In the genomic region with DNA sequence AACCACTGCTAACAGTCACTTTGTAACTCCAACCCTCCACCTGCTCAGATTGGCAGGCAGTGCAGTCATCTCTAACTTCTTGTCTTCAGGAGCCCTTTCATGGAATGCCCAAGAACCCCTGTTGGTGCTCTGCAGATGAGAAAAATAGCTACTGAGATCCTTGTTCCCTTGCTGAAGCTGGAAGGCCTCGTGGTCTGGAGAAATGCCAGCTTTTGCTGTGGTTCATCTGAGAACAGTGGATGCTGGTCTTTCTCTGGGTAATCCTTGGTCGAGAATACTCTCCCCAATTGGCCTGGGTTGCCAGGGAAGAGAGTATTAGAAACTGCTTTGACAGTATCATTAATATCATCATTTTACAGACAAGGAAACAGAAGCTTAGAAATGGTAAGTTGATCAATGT, we compare ENCODE assay signal across 13 cellular contexts. TPM values are rescaled to one million over a fixed set of nuclear protein-coding genes. Genes with fewer than 3 reads are reported as not detected.
A peak's percentile ranks its signal among the peaks of the same experiment; 100 is the strongest.
DNase-seq lines count a peak whose midpoint lies in the region; ATAC-seq and TF ChIP-seq lines count a peak whose summit lies in the region.
"Had no signal": no experiment of that assay in that cellular context is flagged by ENCODE, and none has a peak within 500 bp of the region (broad histone marks: within the 10 kb centered on the region; RNA-seq: fewer than 3 reads in every experiment).

No MANE protein-coding gene starts in this region.

- no peak overlapping the region for H2BK120ac ChIP-seq in mesendoderm (ENCODE audit: low read depth, low read length)

- no peak overlapping the region for H3K4ac ChIP-seq in mesendoderm (ENCODE audit: low read depth, low read length)

- H3K4me2 ChIP-seq in mesendoderm (ENCODE audit: low read length) = no peak overlapping the region

- peaks cover 36% of the 10 kb centered on the region for H3K4me1 Mint-ChIP-seq in MCF 10A (ENCODE audit: insufficient read depth, unreplicated experiment)
- H3K4me1 Mint-ChIP-seq in activated T-cell treated with anti-CD3 and anti-CD28 coated beads, Interleukin-2, amount 50 U/mL, for 4 hours (ENCODE audit: low read depth) = peaks cover 4% of the 10 kb centered on the region

- no peak overlapping the region for H3K18ac ChIP-seq in mesendoderm (ENCODE audit: low read length)

- no peaks in the 10 kb centered on the region for H3K79me1 ChIP-seq in mesendoderm (ENCODE audit: low read length)

- H3K4me3 Mint-ChIP-seq in MCF 10A (ENCODE audit: unreplicated experiment) = no peak overlapping the region
- no peak overlapping the region for H3K4me3 Mint-ChIP-seq in activated T-cell treated with anti-CD3 and anti-CD28 coated beads, Interleukin-2, amount 50 U/mL, for 4 hours
- H3K4me3 Mint-ChIP-seq: central memory CD8-positive, alpha-beta T cell had no signal

- H3K9me3 ChIP-seq in breast epithelium (no peaks in the 10 kb centered on the region), tibial artery (no peaks in the 10 kb centered on the region)
- H3K9me3 ChIP-seq: SJSA1, tibial nerve had no signal

- no CpG with 5 or more reads among the region's 2 CpGs for WGBS in mesendoderm (ENCODE audit: extremely low coverage, insufficient coverage, low lambda C conversion rate)

- H3K4me1 ChIP-seq in breast epithelium = no peaks in the 10 kb centered on the region
- H3K4me1 ChIP-seq in tibial artery = peaks cover 0 to 33% (median 17%) of the 10 kb centered on the region in 4 donors
- H3K4me1 ChIP-seq in mesendoderm (ENCODE audit: control insufficient read depth, low read depth, low read length) = no peaks in the 10 kb centered on the region
- H3K4me1 ChIP-seq: SJSA1 had no signal

- peak overlapping the region; percentile 8 for H3K27ac Mint-ChIP-seq in MCF 10A (ENCODE audit: low read depth, unreplicated experiment)

- H4K8ac ChIP-seq in mesendoderm (ENCODE audit: low read depth, low read length) = no peak overlapping the region

- H3K27ac ChIP-seq in breast epithelium (no peak overlapping the region), tibial artery (peak overlapping the region; percentile 55 to 78), mesendoderm (ENCODE audit: low read depth, low read length) (no peak overlapping the region)
- H3K27ac ChIP-seq: SJSA1 had no signal

- no peaks in the 10 kb centered on the region for H3K79me2 ChIP-seq in mesendoderm (ENCODE audit: control insufficient read depth, insufficient read depth, low read length)

- intact Hi-C loops in MCF 10A (cut with micrococcal nuclease) (no loop called here), breast epithelium (cut with DNase I; ENCODE audit: low total_unique reads) (no loop called here), head of caudate nucleus (cut with DNase I) (no loop called here), tibial artery (cut with DNase I; ENCODE audit: low total_unique reads) (no loop called here)

- H2BK5ac ChIP-seq in mesendoderm (ENCODE audit: low read length) = no peak overlapping the region

- no peak overlapping the region for H4K5ac ChIP-seq in mesendoderm (ENCODE audit: low read length)

- CTCF ChIA-PET in MCF 10A (lab: Yijun Ruan, JAX) = interaction anchor here (0.5 to 4.6 kb wide), 3 partner anchors 13 to 1595 kb away, joined by 3 to 42 read pairs (median 3); no protein-coding TSS in a partner anchor

- in situ Hi-C loops in astrocyte of the cerebellum (cut with HindIII; ENCODE audit: low sequenced_read_pairs) = no loop called here

- POLR2A ChIA-PET in MCF 10A (lab: Yijun Ruan, JAX) = interaction anchor here (1.2 to 2.4 kb wide), 3 partner anchors 12 to 1359 kb away, joined by 4 to 14 read pairs (median 5); partner anchors contain the start of gene BOD1L1

- peaks cover 0 to 4% of the 10 kb centered on the region in 2 donors for H3K27me3 ChIP-seq in breast epithelium
- no peaks in the 10 kb centered on the region for H3K27me3 ChIP-seq in tibial artery
- peaks cover 2% of the 10 kb centered on the region for H3K27me3 ChIP-seq in mesendoderm (ENCODE audit: insufficient read depth, low read length, poor library complexity)
- H3K27me3 ChIP-seq: SJSA1, tibial nerve had no signal

- TF ChIP-seq CTCF in MCF 10A (IDR thresholded peaks at IDR 0.05; ENCODE audit: unreplicated experiment) = no peak
- TF ChIP-seq CTCF in breast epithelium (IDR thresholded peaks at IDR 0.05) = no peak
- TF ChIP-seq CTCF in astrocyte of the cerebellum (IDR thresholded peaks at IDR 0.05; ENCODE audit: low read depth, low read length, missing control alignments) = no peak
- TF ChIP-seq CTCF in tibial artery (IDR thresholded peaks at IDR 0.05) = no peak

- no peak overlapping the region for H2BK15ac ChIP-seq in mesendoderm (replicated peaks; ENCODE audit: low read depth)

- no peak overlapping the region for H3K4me3 ChIP-seq in breast epithelium
- H3K4me3 ChIP-seq in astrocyte of the cerebellum (ENCODE audit: low read depth, low read length) = no peak overlapping the region
- no peak overlapping the region for H3K4me3 ChIP-seq in tibial artery
- no peak overlapping the region for H3K4me3 ChIP-seq in mesendoderm (ENCODE audit: low read length)
- H3K4me3 ChIP-seq: SJSA1, tibial nerve had no signal

- no peak overlapping the region for H3K56ac ChIP-seq in mesendoderm (ENCODE audit: low read length)

- peak; percentile 46 for DNase-seq in MCF 10A (ENCODE audit: unreplicated experiment)
- DNase-seq in breast epithelium (ENCODE audit: low spot score in 2 of 2) = no peak
- peak; percentile 67 for DNase-seq in astrocyte of the cerebellum (ENCODE audit: low read depth)
- DNase-seq in head of caudate nucleus = peak in 33 of 42 donors; percentile 11 to 66 (median 38)
- peak; percentile 48 to 72 for DNase-seq in tibial artery
- no peak for DNase-seq in activated T-cell treated with anti-CD3 and anti-CD28 coated beads, Interleukin-2, amount 50 U/mL, for 4 hours
- no peak for DNase-seq in mesendoderm
- DNase-seq: NCI-H748 treated with DMSO at 0.1 percent for 48 hours had no signal

- H3K36me3 ChIP-seq in breast epithelium (no peaks in the 10 kb centered on the region), tibial artery (no peaks in the 10 kb centered on the region), mesendoderm (ENCODE audit: control insufficient read depth, insufficient read depth, low read length) (no peaks in the 10 kb centered on the region)
- H3K36me3 ChIP-seq: SJSA1, tibial nerve had no signal

- no TSS peak for BruUV-seq in MCF 10A (replicated peaks; lab: Mats Ljungman, UMichigan)

- H3K9me3 Mint-ChIP-seq in MCF 10A (ENCODE audit: unreplicated experiment) = no peaks in the 10 kb centered on the region
- H3K9me3 Mint-ChIP-seq in activated T-cell treated with anti-CD3 and anti-CD28 coated beads, Interleukin-2, amount 50 U/mL, for 4 hours = no peaks in the 10 kb centered on the region
- H3K9me3 Mint-ChIP-seq: central memory CD8-positive, alpha-beta T cell had no signal

- H3K9ac ChIP-seq in mesendoderm (ENCODE audit: low read length) = no peak overlapping the region

- no peak for ATAC-seq in activated T-cell treated with anti-CD3 and anti-CD28 coated beads, Interleukin-2, amount 50 U/mL, for 4 hours
- no peak for ATAC-seq in HG02763 (IDR thresholded peaks at IDR 0.05; ENCODE audit: unreplicated experiment)
- ATAC-seq: activated CD4-positive, CD25-positive, alpha-beta regulatory T cell treated with anti-CD3 and anti-CD28 coated beads, Interleukin-2, amount 50 U/mL, for 24 hours had no signal

- no peaks in the 10 kb centered on the region for H3K27me3 Mint-ChIP-seq in MCF 10A (ENCODE audit: insufficient read depth, unreplicated experiment)
- peaks cover 37% of the 10 kb centered on the region for H3K27me3 Mint-ChIP-seq in activated T-cell treated with anti-CD3 and anti-CD28 coated beads, Interleukin-2, amount 50 U/mL, for 4 hours (ENCODE audit: low read depth)

- H3K23ac ChIP-seq in mesendoderm (ENCODE audit: low read length) = no peak overlapping the region

- H3K36me3 Mint-ChIP-seq in MCF 10A (ENCODE audit: insufficient read depth, unreplicated experiment) = no peaks in the 10 kb centered on the region
- no peaks in the 10 kb centered on the region for H3K36me3 Mint-ChIP-seq in activated T-cell treated with anti-CD3 and anti-CD28 coated beads, Interleukin-2, amount 50 U/mL, for 4 hours (ENCODE audit: insufficient read depth)

- TF ChIP-seq POLR2A in breast epithelium (IDR thresholded peaks at IDR 0.05) = no peak

- H2AK5ac ChIP-seq in mesendoderm (ENCODE audit: low read length) = no peak overlapping the region

RNA-seq across cellular contexts. Expression of gene BOD1L1, which starts 15.1 kb away (rescaled TPM):
- 46.8 and 55.4 TPM in 2 replicates for total RNA-seq in MCF 10A (2022)
- 10 to 100 TPM; 49.0 to 68.3 (median 56.0) TPM for total RNA-seq in breast epithelium
- total RNA-seq in activated T-cell treated with anti-CD3 and anti-CD28 coated beads, Interleukin-2, amount 50 U/mL, for 4 hours = 10 to 100 TPM; 28.7 to 34.1 (median 32.5) TPM
- 31.0 TPM for polyA plus RNA-seq in mesendoderm (2013, experiment 1 of 2)
- 31.7 TPM for polyA plus RNA-seq in mesendoderm (2013, experiment 2 of 2)

Comparison
In these comparisons a context has a peak if more than half of its experiments do, and no peak if none do; other contexts are left out.
1. DNase-seq: peak in MCF 10A (single experiment), astrocyte of the cerebellum (single experiment), head of caudate nucleus (33 of 42) and tibial artery (2 of 2); none in breast epithelium (0 of 2), activated T-cell treated with anti-CD3 and anti-CD28 coated beads, Interleukin-2, amount 50 U/mL, for 4 hours (single experiment) and mesendoderm (single experiment).
2. H3K27ac ChIP-seq: peak in tibial artery (2 of 2); none in breast epithelium (0 of 2) and mesendoderm (single experiment).